In the genomic region with DNA sequence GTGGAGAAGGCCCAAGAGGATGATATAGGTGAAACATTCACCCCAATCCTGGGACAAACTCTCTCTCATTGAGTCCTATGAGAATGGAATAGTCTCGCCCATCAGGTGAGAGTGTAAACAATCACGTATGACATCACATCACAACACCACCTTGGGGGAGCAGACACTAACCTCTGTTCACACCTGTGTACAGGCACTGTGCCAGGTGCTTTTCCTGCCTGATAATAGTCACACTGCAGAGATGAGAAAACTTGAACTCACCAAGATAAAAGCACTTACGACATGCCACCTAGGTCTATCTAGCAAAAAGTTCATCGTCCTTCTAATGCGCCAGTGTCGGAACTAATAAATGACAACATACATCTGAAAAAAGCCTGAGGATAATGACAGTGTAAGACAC, we compare ENCODE assay signal across 10 cellular contexts.
DNase-seq lines count a peak whose midpoint lies in the region; ATAC-seq and TF ChIP-seq lines count a peak whose summit lies in the region.
"Had no signal": no experiment of that assay in that cellular context is flagged by ENCODE, and none has a peak within 500 bp of the region (broad histone marks: within the 10 kb centered on the region; RNA-seq: fewer than 3 reads in every experiment).

No MANE protein-coding gene starts in this region.

- no peaks in the 10 kb centered on the region for H3K36me3 ChIP-seq in breast epithelium
- no peaks in the 10 kb centered on the region for H3K36me3 ChIP-seq in effector memory CD4-positive, alpha-beta T cell (ENCODE audit: control insufficient read depth, insufficient read depth, low read length)
- no peaks in the 10 kb centered on the region for H3K36me3 ChIP-seq in thymus (ENCODE audit: control insufficient read depth, insufficient read depth)

- H3K36me3 Mint-ChIP-seq in MCF 10A (ENCODE audit: insufficient read depth, unreplicated experiment) = no peaks in the 10 kb centered on the region
- H3K36me3 Mint-ChIP-seq in activated CD4-positive, alpha-beta T cell treated with anti-CD3 and anti-CD28 coated beads, Interleukin-2, amount 10 ng/mL, durations not matched to agents 7 days and 5 days (ENCODE audit: low read depth) = peaks cover 73% of the 10 kb centered on the region

- H3K4me1 ChIP-seq in breast epithelium (no peaks in the 10 kb centered on the region), thymus (ENCODE audit: control insufficient read depth, insufficient read depth, low read length) (peaks cover 28% of the 10 kb centered on the region)
- peaks cover 65% of the 10 kb centered on the region for H3K4me1 ChIP-seq in effector memory CD4-positive, alpha-beta T cell (ENCODE audit: control insufficient read depth, insufficient read depth, low read length, poor library complexity, severe bottlenecking)

- H3K27ac ChIP-seq in breast epithelium = no peak overlapping the region
- peak overlapping the region; percentile 87 for H3K27ac ChIP-seq in effector memory CD4-positive, alpha-beta T cell (ENCODE audit: insufficient read depth, low read length, poor library complexity, severe bottlenecking)
- H3K27ac ChIP-seq in thymus (ENCODE audit: low read depth) = peak overlapping the region; percentile 68

- H3K4me3 Mint-ChIP-seq in MCF 10A (ENCODE audit: unreplicated experiment) = no peak overlapping the region
- H3K4me3 Mint-ChIP-seq in activated CD4-positive, alpha-beta T cell treated with anti-CD3 and anti-CD28 coated beads, Interleukin-2, amount 10 ng/mL, durations not matched to agents 7 days and 5 days = peak overlapping the region; percentile 29

- intact Hi-C loops in MCF 10A (cut with micrococcal nuclease) (no loop called here), breast epithelium (cut with DNase I; ENCODE audit: low total_unique reads) (no loop called here)

- TF ChIP-seq POLR2A in breast epithelium (IDR thresholded peaks at IDR 0.05) = no peak

- no peaks in the 10 kb centered on the region for H3K27me3 Mint-ChIP-seq in MCF 10A (ENCODE audit: insufficient read depth, unreplicated experiment)
- no peaks in the 10 kb centered on the region for H3K27me3 Mint-ChIP-seq in activated CD4-positive, alpha-beta T cell treated with anti-CD3 and anti-CD28 coated beads, Interleukin-2, amount 10 ng/mL, durations not matched to agents 7 days and 5 days

- WGBS in thymus = 91% methylated on average over 6 of the region's 6 CpGs

- H3K4me3 ChIP-seq in breast epithelium (no peak overlapping the region), thymus (ENCODE audit: low read length) (no peak overlapping the region)
- no peak overlapping the region for H3K4me3 ChIP-seq in effector memory CD4-positive, alpha-beta T cell (ENCODE audit: insufficient read depth, low read depth, low read length, poor library complexity, severe bottlenecking)

- H3K27me3 ChIP-seq in breast epithelium (no peaks in the 10 kb centered on the region), thymus (ENCODE audit: control insufficient read depth, insufficient read depth) (no peaks in the 10 kb centered on the region)
- H3K27me3 ChIP-seq in effector memory CD4-positive, alpha-beta T cell (replicated peaks; ENCODE audit: control insufficient read depth, insufficient read depth, low read length, poor library complexity, severe bottlenecking) = no peaks in the 10 kb centered on the region

- H3K9me3 ChIP-seq in breast epithelium (no peaks in the 10 kb centered on the region), thymus (ENCODE audit: control insufficient read depth) (no peaks in the 10 kb centered on the region)
- no peaks in the 10 kb centered on the region for H3K9me3 ChIP-seq in effector memory CD4-positive, alpha-beta T cell (ENCODE audit: control insufficient read depth, low read length)

- H3K27ac Mint-ChIP-seq in MCF 10A (ENCODE audit: low read depth, unreplicated experiment) = no peak overlapping the region
- peak overlapping the region; percentile 97 for H3K27ac Mint-ChIP-seq in activated CD4-positive, alpha-beta T cell treated with anti-CD3 and anti-CD28 coated beads, Interleukin-2, amount 10 ng/mL, durations not matched to agents 7 days and 5 days

- no TSS peak for BruUV-seq in MCF 10A (replicated peaks; lab: Mats Ljungman, UMichigan)

- CTCF ChIA-PET in MCF 10A (lab: Yijun Ruan, JAX) = no interaction called here
- CTCF ChIA-PET in activated CD4-positive, alpha-beta T cell treated with anti-CD3 and anti-CD28 coated beads, Interleukin-2, amount 10 ng/mL, durations not matched to agents 7 days and 5 days (lab: Charles Lee) = no interaction called here

- ATAC-seq in GM18873 (IDR thresholded peaks at IDR 0.05; ENCODE audit: low FRiP score, unreplicated experiment) (no peak), GM21825 (IDR thresholded peaks at IDR 0.05; ENCODE audit: unreplicated experiment) (no peak)
- ATAC-seq: HCT116 had no signal

- peaks cover 18% of the 10 kb centered on the region for H3K4me1 Mint-ChIP-seq in MCF 10A (ENCODE audit: insufficient read depth, unreplicated experiment)
- H3K4me1 Mint-ChIP-seq in activated CD4-positive, alpha-beta T cell treated with anti-CD3 and anti-CD28 coated beads, Interleukin-2, amount 10 ng/mL, durations not matched to agents 7 days and 5 days = peaks cover 93% of the 10 kb centered on the region

- peak; percentile 30 for DNase-seq in MCF 10A (ENCODE audit: unreplicated experiment)
- DNase-seq in breast epithelium (ENCODE audit: low spot score in 2 of 2) = no peak
- peak; percentile 31 for DNase-seq in activated CD4-positive, alpha-beta T cell treated with anti-CD3 and anti-CD28 coated beads, Interleukin-2, amount 10 ng/mL, durations not matched to agents 7 days and 5 days
- DNase-seq in effector memory CD4-positive, alpha-beta T cell = peak; percentile 71 to 83 (median 77)
- DNase-seq in NOMO-1 (lab: John Stamatoyannopoulos, UW; ENCODE audit: unreplicated experiment in 2 of 2) = no peak
- DNase-seq: NCI-H2171 had no signal

- TF ChIP-seq CTCF in MCF 10A (IDR thresholded peaks at IDR 0.05; ENCODE audit: unreplicated experiment) (no peak), breast epithelium (IDR thresholded peaks at IDR 0.05) (no peak)

- POLR2A ChIA-PET in MCF 10A (lab: Yijun Ruan, JAX) = no interaction called here
- POLR2A ChIA-PET in activated CD4-positive, alpha-beta T cell treated with anti-CD3 and anti-CD28 coated beads, Interleukin-2, amount 10 ng/mL, durations not matched to agents 7 days and 5 days (lab: Charles Lee) = no interaction called here

- no peaks in the 10 kb centered on the region for H3K9me3 Mint-ChIP-seq in MCF 10A (ENCODE audit: unreplicated experiment)
- no peaks in the 10 kb centered on the region for H3K9me3 Mint-ChIP-seq in activated CD4-positive, alpha-beta T cell treated with anti-CD3 and anti-CD28 coated beads, Interleukin-2, amount 10 ng/mL, durations not matched to agents 7 days and 5 days

Comparison
In these comparisons a context has a peak if more than half of its experiments do, and no peak if none do; other contexts are left out.
1. DNase-seq: peak in MCF 10A (single experiment), activated CD4-positive, alpha-beta T cell treated with anti-CD3 and anti-CD28 coated beads, Interleukin-2, amount 10 ng/mL, durations not matched to agents 7 days and 5 days (single experiment) and effector memory CD4-positive, alpha-beta T cell (3 of 3); none in breast epithelium (0 of 2) and NOMO-1 (0 of 2).
2. H3K27ac ChIP-seq: peak in effector memory CD4-positive, alpha-beta T cell (single experiment) and thymus (single experiment); none in breast epithelium (0 of 2).